30 cellular contexts compared by ENCODE assay signal in genomic region chr3:182308328-182308727, GRCh38.
"Had no signal": no experiment of that assay in that cellular context is flagged by ENCODE, and none has a peak within 500 bp of the region (broad histone marks: within the 10 kb centered on the region; RNA-seq: fewer than 3 reads in every experiment).

No MANE protein-coding gene starts in this region.

- DNase-seq: activated CD4-positive, alpha-beta memory T cell treated with anti-CD3 and anti-CD28 coated beads for 36 hours; activated CD4-positive, alpha-beta T cell treated with anti-CD3 and anti-CD28 coated beads for 36 hours; activated CD4-positive, alpha-beta T cell treated with anti-CD3 and anti-CD28 coated beads, Interleukin-2, amount 50 U/mL, for 1 hour; activated CD8-positive, alpha-beta memory T cell treated with anti-CD3 and anti-CD28 coated beads, Interleukin-2, amount 50 U/mL, for 4 hours; activated gamma-delta T cell treated with Interleukin-2 at 50 U/mL for 16 hours; activated naive CD4-positive, alpha-beta T cell treated with anti-CD3 and anti-CD28 coated beads for 36 hours; activated T-cell treated with anti-CD3 and anti-CD28 coated beads for 4 hours; activated T-cell treated with anti-CD3 and anti-CD28 coated beads, Interleukin-2, amount 50 U/mL, for 4 hours; adrenal gland; KG1; NCI-H1092 treated with DMSO at 0.1 percent for 48 hours; NCI-H187; NCI-H2029 treated with DMSO at 0.1 percent for 48 hours; NCI-H2107; NCI-H2171 treated with DMSO at 0.1 percent for 48 hours; NCI-H446 treated with DMSO at 0.1 percent for 48 hours; NCI-H524; PC-3; Peyer's patch; RPMI8226; SHP77 treated with DMSO at 0.1 percent for 48 hours; SK-N-SH had no signal

- H3K4me2 ChIP-seq: SK-N-SH had no signal

- H3K9me3 Mint-ChIP-seq: T-helper 1 cell treated with Interleukin-12 subunit alpha and Interleukin-12 subunit beta and Interleukin-4 antibody, amounts not matched to agents 30 μg/mL and 1 μg/mL, for 36 hours; T-helper 2 cell treated with Interferon-gamma antibody and Interleukin-4, amounts not matched to agents 5 μg/mL and 100 μg/mL, for 36 hours had no signal

- H3K9me2 ChIP-seq: SK-N-SH had no signal

- H3K36me3 Mint-ChIP-seq: activated CD4-positive, alpha-beta memory T cell treated with anti-CD3 and anti-CD28 coated beads for 36 hours; activated naive CD4-positive, alpha-beta T cell treated with anti-CD3 and anti-CD28 coated beads, Interleukin-2, amount 50 U/mL, for 72 hours; WTC11 had no signal

- ATAC-seq: activated CD4-positive, alpha-beta T cell treated with anti-CD3 and anti-CD28 coated beads for 36 hours; activated CD4-positive, CD25-positive, alpha-beta regulatory T cell treated with anti-CD3 and anti-CD28 coated beads, Interleukin-2, amount 50 U/mL, for 24 hours; activated naive CD4-positive, alpha-beta T cell treated with anti-CD3 and anti-CD28 coated beads, Interleukin-2, amount 50 U/mL, for 72 hours; activated T-cell treated with anti-CD3 and anti-CD28 coated beads, Interleukin-2, amount 50 U/mL, for 4 hours; WTC11 had no signal

- H3K9me3 ChIP-seq: adrenal gland, breast epithelium, Peyer's patch, SJSA1, SK-N-SH had no signal

- H3K36me3 ChIP-seq: adrenal gland, breast epithelium, Peyer's patch, SJSA1 had no signal

- H3K9ac ChIP-seq: SK-N-SH had no signal

- H3K27ac Mint-ChIP-seq: activated CD4-positive, alpha-beta memory T cell treated with anti-CD3 and anti-CD28 coated beads for 36 hours; activated CD4-positive, alpha-beta T cell treated with anti-CD3 and anti-CD28 coated beads for 36 hours; activated naive CD4-positive, alpha-beta T cell treated with anti-CD3 and anti-CD28 coated beads for 36 hours; activated naive CD4-positive, alpha-beta T cell treated with anti-CD3 and anti-CD28 coated beads, Interleukin-2, amount 50 U/mL, for 72 hours; activated T-helper 1 cell treated with anti-CD3 and anti-CD28 coated beads, Interleukin-12 subunit alpha, Interleukin-12 subunit beta, Interleukin-2, Interleukin-4 antibody, amounts not matched to agents 30 ng/mL and 10 ng/mL and 1 ng/mL, durations not matched to agents 14 hours and 24 hours and 36 hours; T-helper 1 cell treated with Interleukin-12 subunit alpha and Interleukin-12 subunit beta and Interleukin-4 antibody, amounts not matched to agents 30 μg/mL and 1 μg/mL, for 36 hours; T-helper 2 cell treated with Interferon-gamma antibody and Interleukin-4, amounts not matched to agents 5 μg/mL and 100 μg/mL, for 36 hours; WTC11 had no signal

- H3K4me3 ChIP-seq: adrenal gland, breast epithelium, Peyer's patch, SJSA1 had no signal

- H3K27me3 ChIP-seq: adrenal gland, breast epithelium, Peyer's patch, SJSA1 had no signal

- H3K4me1 ChIP-seq: adrenal gland, breast epithelium, Peyer's patch, SJSA1 had no signal

- H3K4me3 Mint-ChIP-seq: activated CD4-positive, alpha-beta memory T cell treated with anti-CD3 and anti-CD28 coated beads for 36 hours; activated CD4-positive, alpha-beta T cell treated with anti-CD3 and anti-CD28 coated beads for 36 hours; activated naive CD4-positive, alpha-beta T cell treated with anti-CD3 and anti-CD28 coated beads for 36 hours; activated T-cell treated with anti-CD3 and anti-CD28 coated beads, Interleukin-2, amount 50 U/mL, for 4 hours; activated T-helper 1 cell treated with anti-CD3 and anti-CD28 coated beads, Interleukin-12 subunit alpha, Interleukin-12 subunit beta, Interleukin-2, Interleukin-4 antibody, amounts not matched to agents 30 ng/mL and 10 ng/mL and 1 ng/mL, durations not matched to agents 14 hours and 24 hours and 36 hours; T-helper 1 cell treated with Interleukin-12 subunit alpha and Interleukin-12 subunit beta and Interleukin-4 antibody, amounts not matched to agents 30 μg/mL and 1 μg/mL, for 36 hours; T-helper 2 cell treated with Interferon-gamma antibody and Interleukin-4, amounts not matched to agents 5 μg/mL and 100 μg/mL, for 36 hours; WTC11 had no signal

- H3K27ac ChIP-seq: adrenal gland, breast epithelium, Peyer's patch, SJSA1 had no signal

- H3K27me3 Mint-ChIP-seq: activated CD4-positive, alpha-beta memory T cell treated with anti-CD3 and anti-CD28 coated beads for 36 hours; activated CD4-positive, alpha-beta T cell treated with anti-CD3 and anti-CD28 coated beads for 36 hours had no signal

- H3K4me1 Mint-ChIP-seq: activated CD4-positive, alpha-beta T cell treated with anti-CD3 and anti-CD28 coated beads for 36 hours had no signal
